15 cellular contexts compared by ENCODE assay signal in the genomic region with DNA sequence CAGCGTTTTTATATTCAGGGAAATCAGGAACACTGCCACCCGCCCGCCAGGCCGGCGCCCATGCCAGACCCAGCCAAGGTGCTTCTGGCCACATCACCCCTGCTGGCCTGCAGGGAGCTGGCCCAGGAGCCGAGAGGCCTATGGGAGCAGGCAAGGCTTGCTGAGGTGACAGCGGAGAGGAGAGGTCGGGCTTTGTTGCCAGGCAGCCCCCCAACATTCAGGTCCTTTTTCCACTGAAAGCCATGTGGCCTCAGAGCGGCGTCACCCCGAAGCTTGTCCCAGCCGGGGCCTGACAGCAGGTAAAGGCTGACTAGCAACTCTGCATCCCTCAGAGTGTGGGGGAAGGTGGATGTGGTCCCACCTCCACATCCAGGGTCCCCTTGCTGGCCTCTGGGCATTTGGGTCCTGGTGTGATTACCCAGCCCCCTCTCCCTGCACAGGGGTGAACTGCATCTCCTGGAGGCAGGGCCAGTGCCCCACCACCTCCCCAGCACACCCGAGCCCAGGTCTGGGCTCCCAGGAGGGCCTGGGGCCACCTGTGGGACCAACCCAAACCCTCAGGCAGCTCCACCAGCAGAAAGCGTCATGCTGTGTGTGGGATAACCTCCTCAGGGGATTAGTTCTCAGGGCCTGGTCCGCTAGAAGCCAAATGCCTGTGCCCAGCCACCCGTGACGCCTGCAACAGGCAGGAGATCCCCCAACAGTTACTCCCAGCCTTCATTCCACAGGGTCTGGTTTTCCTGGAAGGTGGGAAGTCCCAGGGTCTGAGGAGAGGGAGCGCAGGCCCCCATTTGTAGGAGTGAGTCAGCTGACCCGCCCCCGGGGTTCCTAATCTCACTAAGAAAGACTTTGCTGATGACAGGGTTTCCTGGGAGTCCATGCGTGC. TPM values are rescaled to one million over a fixed set of nuclear protein-coding genes. Genes with fewer than 3 reads are reported as not detected.
DNase-seq lines count a peak whose midpoint lies in the region; ATAC-seq and TF ChIP-seq lines count a peak whose summit lies in the region.
"Had no signal": no experiment of that assay in that cellular context is flagged by ENCODE, and none has a peak within 500 bp of the region (broad histone marks: within the 10 kb centered on the region; RNA-seq: fewer than 3 reads in every experiment).

A gene (plus strand): TSS at position 869 of the 886 bp plus-strand sequence. CDS start 54 bp downstream, outside the sequence.

- H3K36me3 Mint-ChIP-seq in CD14-positive monocyte = no peaks in the 10 kb centered on the region
- H3K36me3 Mint-ChIP-seq in chondrocyte (ENCODE audit: low read depth) = no peaks in the 10 kb centered on the region
- H3K36me3 Mint-ChIP-seq in naive B cell = no peaks in the 10 kb centered on the region

- peak; percentile 34 for DNase-seq in CD14-positive monocyte (ENCODE audit: low spot score)
- peak; percentile 89 for DNase-seq in H7
- peak; percentile 68 for DNase-seq in chondrocyte (ENCODE audit: low spot score)
- DNase-seq in naive B cell = no peak
- DNase-seq in EL = no peak
- no peak for DNase-seq in KG1 (lab: John Stamatoyannopoulos, UW)
- no peak for DNase-seq in retina
- DNase-seq: effector memory CD4-positive, alpha-beta T cell; NCI-H1436 treated with DMSO at 0.1 percent for 48 hours; right cardiac atrium had no signal

- H3K27me3 ChIP-seq in H7 (ENCODE audit: control insufficient read depth, insufficient read depth, low read length) = no peaks in the 10 kb centered on the region

- TF ChIP-seq CTCF in CD14-positive monocyte (IDR thresholded peaks at IDR 0.05) (no peak), chondrocyte (IDR thresholded peaks at IDR 0.05) (no peak)

- peaks cover 2 to 4% (median 3%) of the 10 kb centered on the region in 3 donors for H3K27me3 Mint-ChIP-seq in CD14-positive monocyte (ENCODE audit: low read depth in 3 of 3)
- H3K27me3 Mint-ChIP-seq in chondrocyte (ENCODE audit: low read depth) = peaks cover 12% of the 10 kb centered on the region
- H3K27me3 Mint-ChIP-seq in naive B cell = peaks cover 12 to 42% (median 34%) of the 10 kb centered on the region in 3 donors

- ATAC-seq in naive B cell (ENCODE audit: low read depth in 2 of 2) (no peak), GM21390 (IDR thresholded peaks at IDR 0.05; ENCODE audit: unreplicated experiment) (no peak)
- ATAC-seq: HCT116, right cardiac atrium had no signal

- no peak within 1 kb of the TSS for H3K4me3 Mint-ChIP-seq in CD14-positive monocyte
- no peak within 1 kb of the TSS for H3K4me3 Mint-ChIP-seq in chondrocyte (ENCODE audit: unreplicated experiment)
- peak within 1 kb of the TSS in 1 of 8 donors; percentile 3 for H3K4me3 Mint-ChIP-seq in naive B cell

- H3K9me3 Mint-ChIP-seq in CD14-positive monocyte = peaks cover 0 to 5% (median 1%) of the 10 kb centered on the region in 7 donors
- no peaks in the 10 kb centered on the region for H3K9me3 Mint-ChIP-seq in chondrocyte (ENCODE audit: low read depth)
- peaks cover 0 to 3% (median 0%) of the 10 kb centered on the region in 7 donors for H3K9me3 Mint-ChIP-seq in naive B cell

- intact Hi-C loops in CD14-positive monocyte (cut with micrococcal nuclease) = no loop called here

- no peaks in the 10 kb centered on the region for H3K36me3 ChIP-seq in H7 (replicated peaks; ENCODE audit: control insufficient read depth, insufficient read depth, low read length)
- H3K36me3 ChIP-seq: suprapubic skin had no signal

- H3K4me3 ChIP-seq in H7 (ENCODE audit: insufficient read depth, low read depth, low read length) = no peak within 1 kb of the TSS
- H3K4me3 ChIP-seq: suprapubic skin had no signal

- H3K4me1 Mint-ChIP-seq in CD14-positive monocyte (peaks cover 3% of the 10 kb centered on the region), chondrocyte (ENCODE audit: low read depth) (no peaks in the 10 kb centered on the region), naive B cell (no peaks in the 10 kb centered on the region)

- H3K27ac Mint-ChIP-seq in CD14-positive monocyte (peak within 1 kb of the TSS in 1 of 7 donors; percentile 33), chondrocyte (ENCODE audit: unreplicated experiment) (no peak within 1 kb of the TSS), naive B cell (no peak within 1 kb of the TSS)

RNA-seq across cellular contexts. Expression of the gene that starts here (rescaled TPM):
- polyA plus RNA-seq in CD14-positive monocyte (1 to 10 TPM; 3.7 to 6.3 TPM), naive B cell (ENCODE audit: low read depth in 6 of 6) (10 to 100 TPM; 24.3 to 39.4 (median 30.0) TPM)
- total RNA-seq in H7 (2014; rRNA removed; shearing (Covaris generic)) = 12.1 and 12.7 TPM in 2 replicates
- total RNA-seq in chondrocyte = 0.46 to 2.3 TPM (median 2.3 TPM) in 3 replicates
- total RNA-seq: Caco-2, SK-MEL-5 had no signal

Comparison
In these comparisons a context has a peak if more than half of its experiments do, and no peak if none do; other contexts are left out.
1. DNase-seq: peak in CD14-positive monocyte (single experiment), H7 (single experiment) and chondrocyte (single experiment); none in naive B cell (single experiment), EL (single experiment), KG1 (single experiment) and retina (single experiment).